In the genomic region with DNA sequence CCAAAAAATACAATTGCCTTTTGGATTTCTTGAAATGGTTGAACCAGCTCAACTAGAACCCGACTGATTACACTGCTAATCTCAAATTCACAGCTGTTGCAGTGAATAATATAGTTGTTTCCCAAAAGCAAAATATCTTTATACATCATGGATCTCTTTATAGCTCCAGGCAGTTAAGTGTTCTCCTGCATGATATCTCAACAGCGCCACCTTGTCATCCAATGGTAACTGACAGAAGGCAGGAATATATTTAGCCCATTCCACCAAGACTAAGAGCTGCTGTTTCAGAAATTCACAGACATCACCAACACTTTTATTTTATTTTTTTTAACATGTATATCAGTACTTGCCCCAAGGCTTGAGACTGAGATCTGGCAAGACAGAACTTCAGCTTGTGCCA, we compare ENCODE assay signal across 16 cellular contexts.
DNase-seq lines count a peak whose midpoint lies in the region; ATAC-seq lines count a peak whose summit lies in the region.
"Had no signal": no experiment of that assay in that cellular context is flagged by ENCODE, and none has a peak within 500 bp of the region (broad histone marks: within the 10 kb centered on the region; RNA-seq: fewer than 3 reads in every experiment).

No MANE protein-coding gene starts in this region.

- H3K56ac ChIP-seq in mesendoderm (ENCODE audit: low read length), result no peak overlapping the region

- DNase-seq in NCI-H2171 treated with DMSO at 0.1 percent for 48 hours (lab: John Stamatoyannopoulos, UW), result peak; percentile 8
- DNase-seq in NCI-H2171 (lab: John Stamatoyannopoulos, UW), result no peak
- peak; percentile 10 to 15 for DNase-seq in Kasumi-1 (lab: John Stamatoyannopoulos, UW)
- DNase-seq in SK-MEL-5 (ENCODE audit: low read depth, low spot score), result peak; percentile 58
- peak; percentile 47 for DNase-seq in mesendoderm
- DNase-seq: activated gamma-delta T cell, amniotic stem cell, head of caudate nucleus, kidney, NCI-H2081, stomach had no signal

- H4K8ac ChIP-seq in mesendoderm (ENCODE audit: low read depth, low read length), result no peak overlapping the region

- ATAC-seq in GM18498 (IDR thresholded peaks at IDR 0.05; ENCODE audit: unreplicated experiment), result no peak
- no peak for ATAC-seq in GM19395 (IDR thresholded peaks at IDR 0.05; ENCODE audit: unreplicated experiment)
- no peak for ATAC-seq in HG03139 (IDR thresholded peaks at IDR 0.05; ENCODE audit: unreplicated experiment)
- ATAC-seq: Right ventricle myocardium inferior had no signal

- H3K79me1 ChIP-seq in mesendoderm (ENCODE audit: low read length), result no peaks in the 10 kb centered on the region

- H3K9ac ChIP-seq in mesendoderm (ENCODE audit: low read length), result no peak overlapping the region

- H2AK5ac ChIP-seq in mesendoderm (ENCODE audit: low read length), result no peak overlapping the region

- no peak overlapping the region for H2BK120ac ChIP-seq in mesendoderm (ENCODE audit: low read depth, low read length)

- no peak overlapping the region for H3K4me2 ChIP-seq in mesendoderm (ENCODE audit: low read length)

- no peak overlapping the region for H2BK15ac ChIP-seq in mesendoderm (replicated peaks; ENCODE audit: low read depth)

- H3K18ac ChIP-seq in mesendoderm (ENCODE audit: low read length), result no peak overlapping the region

- H4K5ac ChIP-seq in mesendoderm (ENCODE audit: low read length), result no peak overlapping the region

- no peaks in the 10 kb centered on the region for H3K4me1 ChIP-seq in mesendoderm (ENCODE audit: control insufficient read depth, low read depth, low read length)
- H3K4me1 ChIP-seq: right atrium auricular region, stomach had no signal

- no CpG with 5 or more reads among the region's 2 CpGs for WGBS in mesendoderm (ENCODE audit: extremely low coverage, insufficient coverage, low lambda C conversion rate)

- in situ Hi-C loops in SK-MEL-5 (cut with HindIII; ENCODE audit: low pct_unique_long_range_greater_than_20kb, low sequenced_read_pairs), result no loop called here

- no peak overlapping the region for H3K4ac ChIP-seq in mesendoderm (ENCODE audit: low read depth, low read length)

- no peak overlapping the region for H2BK5ac ChIP-seq in mesendoderm (ENCODE audit: low read length)

- no peak overlapping the region for H3K27ac ChIP-seq in mesendoderm (ENCODE audit: low read depth, low read length)
- H3K27ac ChIP-seq: right atrium auricular region, stomach had no signal

- no peaks in the 10 kb centered on the region for H3K27me3 ChIP-seq in mesendoderm (ENCODE audit: insufficient read depth, low read length, poor library complexity)
- H3K27me3 ChIP-seq: right atrium auricular region, stomach had no signal

- no peak overlapping the region for H3K23ac ChIP-seq in mesendoderm (ENCODE audit: low read length)

- H3K36me3 ChIP-seq in mesendoderm (ENCODE audit: control insufficient read depth, insufficient read depth, low read length), result no peaks in the 10 kb centered on the region
- H3K36me3 ChIP-seq: right atrium auricular region, stomach had no signal

- H3K79me2 ChIP-seq in mesendoderm (ENCODE audit: control insufficient read depth, insufficient read depth, low read length), result no peaks in the 10 kb centered on the region

- no peak overlapping the region for H3K4me3 ChIP-seq in mesendoderm (ENCODE audit: low read length)
- H3K4me3 ChIP-seq: right atrium auricular region, stomach had no signal
